Comparison of ENCODE assay signal across 1 cellular context in genomic region chr21:36964398-36964797, GRCh38.
TF ChIP-seq lines count a peak whose summit lies in the region.

No MANE protein-coding gene starts in this region.

TF ChIP-seq in GM12878, 131 proteins besides CTCF, POLR2A, EP300 and RAD21:
- TF ChIP-seq ETV6 (conservative IDR thresholded peaks at IDR 0.05 in 1 of 2, IDR thresholded peaks at IDR 0.05 in 1 of 2; ENCODE audit: borderline replicate concordance in 1 of 2, low read depth in 1 of 2) (no peak), SMARCA5 (IDR thresholded peaks at IDR 0.05) (no peak), PAX8 (IDR thresholded peaks at IDR 0.05) (no peak), BCL3 (IDR thresholded peaks at IDR 0.05; ENCODE audit: borderline replicate concordance, insufficient read depth, low read depth, low read length, poor library complexity, severe bottlenecking) (no peak), MTA3 (IDR thresholded peaks at IDR 0.05; ENCODE audit: borderline replicate concordance, low read length) (no peak), NFYA (IDR thresholded peaks at IDR 0.05; ENCODE audit: borderline replicate concordance, low read depth, low read length) (no peak), SKIL (IDR thresholded peaks at IDR 0.05; ENCODE audit: low read depth, poor library complexity, severe bottlenecking) (no peak), WRNIP1 (IDR thresholded peaks at IDR 0.05; ENCODE audit: borderline replicate concordance, low read depth, low read length) (no peak), SIN3A (IDR thresholded peaks at IDR 0.05; ENCODE audit: low read depth, low read length) (no peak), ZBTB33 (IDR thresholded peaks at IDR 0.05) (no peak), BHLHE40 (IDR thresholded peaks at IDR 0.05; ENCODE audit: borderline replicate concordance in 1 of 2, low read depth in 2 of 2, low read length in 1 of 2) (no peak), LARP7 (IDR thresholded peaks at IDR 0.05) (no peak), ELK1 (IDR thresholded peaks at IDR 0.05; ENCODE audit: low read depth, low read length) (no peak), CBX5 (IDR thresholded peaks at IDR 0.05; ENCODE audit: low read depth) (no peak)
